Comparison of ENCODE assay signal across 10 cellular contexts in the genomic region with DNA sequence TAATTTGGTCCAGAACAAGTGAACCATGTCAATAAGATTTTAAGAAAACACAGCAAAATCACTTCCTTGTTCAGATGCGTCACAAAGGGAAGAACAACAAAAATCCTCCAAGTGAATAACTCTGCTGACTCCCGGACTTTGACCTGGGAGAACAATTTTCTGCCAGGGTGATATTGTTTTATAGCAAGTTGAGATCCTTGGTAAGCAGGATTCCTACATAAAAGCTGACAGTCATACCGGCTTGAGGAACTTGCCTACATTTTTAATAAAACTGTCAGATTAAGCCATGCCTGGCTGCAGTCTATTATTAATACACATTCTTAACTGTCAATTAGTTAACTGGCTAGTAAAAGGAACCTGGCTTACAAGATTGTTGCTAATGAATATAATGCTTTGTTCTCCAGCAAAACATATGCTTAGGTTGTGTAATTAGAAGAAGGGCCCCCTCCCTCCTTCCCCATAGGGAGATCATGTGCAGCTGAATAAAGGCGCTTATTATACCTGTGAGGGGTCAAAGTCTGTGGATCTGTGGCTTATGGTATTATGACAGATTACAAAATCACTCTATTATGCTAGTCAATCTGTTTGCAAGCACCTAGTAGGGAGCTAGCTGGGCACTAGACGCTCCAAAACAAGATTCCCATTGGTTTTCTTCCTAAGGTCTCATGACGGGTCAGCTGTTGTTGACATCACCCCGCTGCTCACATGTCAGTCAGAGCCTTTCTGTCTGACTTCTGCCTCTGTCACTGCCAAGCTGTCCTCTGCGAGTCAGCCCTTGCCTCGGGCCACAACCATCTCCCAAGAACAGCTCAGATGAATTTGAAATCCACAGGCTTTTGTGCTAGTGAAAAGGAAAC. TPM values are rescaled to one million over a fixed set of nuclear protein-coding genes. Genes with fewer than 3 reads are reported as not detected.
DNase-seq lines count a peak whose midpoint lies in the region; ATAC-seq and TF ChIP-seq lines count a peak whose summit lies in the region.
"Had no signal": no experiment of that assay in that cellular context is flagged by ENCODE, and none has a peak within 500 bp of the region (broad histone marks: within the 10 kb centered on the region; RNA-seq: fewer than 3 reads in every experiment).

No MANE protein-coding gene starts in this region.

- ATAC-seq in HG02759 (IDR thresholded peaks at IDR 0.05; ENCODE audit: unreplicated experiment) (no peak), HG03196 (IDR thresholded peaks at IDR 0.05; ENCODE audit: unreplicated experiment) (no peak)
- ATAC-seq: activated T-cell treated with anti-CD3 and anti-CD28 coated beads, Interleukin-2, amount 50 U/mL, for 72 hours had no signal

- in situ Hi-C loops in Caki2 (cut with HindIII; ENCODE audit: low pct_unique_long_range_greater_than_20kb, low sequenced_read_pairs): no loop called here

- DNase-seq in Caki2 (ENCODE audit: low read depth) (peak; percentile 86), NCI-H526 treated with DMSO at 0.1 percent for 48 hours (lab: John Stamatoyannopoulos, UW) (peak; percentile 76), ecto neural progenitor cell (ENCODE audit: low spot score) (peak; percentile 54), mucosa of gallbladder (ENCODE audit: low spot score) (peak; percentile 67), erythroblast (lab: John Stamatoyannopoulos, UW) (no peak)
- DNase-seq in activated naive CD4-positive, alpha-beta T cell treated with anti-CD3 and anti-CD28 coated beads, Interleukin-2, amount 10 ng/mL, durations not matched to agents 7 days and 5 days: no peak
- DNase-seq: activated T-cell treated with anti-CD3 and anti-CD28 coated beads, Interleukin-2, amount 50 U/mL, for 72 hours; right cardiac atrium had no signal

- no peaks in the 10 kb centered on the region for H3K36me3 Mint-ChIP-seq in activated naive CD4-positive, alpha-beta T cell treated with anti-CD3 and anti-CD28 coated beads, Interleukin-2, amount 10 ng/mL, durations not matched to agents 7 days and 5 days

- CTCF ChIA-PET in activated naive CD4-positive, alpha-beta T cell treated with anti-CD3 and anti-CD28 coated beads, Interleukin-2, amount 10 ng/mL, durations not matched to agents 7 days and 5 days (lab: Charles Lee): no interaction called here

- no peak for TF ChIP-seq POLR2A in erythroblast (IDR thresholded peaks at IDR 0.05; ENCODE audit: low read length)

- H3K27me3 Mint-ChIP-seq in activated naive CD4-positive, alpha-beta T cell treated with anti-CD3 and anti-CD28 coated beads, Interleukin-2, amount 10 ng/mL, durations not matched to agents 7 days and 5 days: peaks cover 4% of the 10 kb centered on the region

- no peaks in the 10 kb centered on the region for H3K4me1 Mint-ChIP-seq in activated naive CD4-positive, alpha-beta T cell treated with anti-CD3 and anti-CD28 coated beads, Interleukin-2, amount 10 ng/mL, durations not matched to agents 7 days and 5 days

- no peak overlapping the region for H3K4me3 Mint-ChIP-seq in activated naive CD4-positive, alpha-beta T cell treated with anti-CD3 and anti-CD28 coated beads, Interleukin-2, amount 10 ng/mL, durations not matched to agents 7 days and 5 days
- H3K4me3 Mint-ChIP-seq: activated T-cell treated with anti-CD3 and anti-CD28 coated beads, Interleukin-2, amount 50 U/mL, for 72 hours had no signal

- no peak overlapping the region for H3K27ac Mint-ChIP-seq in activated naive CD4-positive, alpha-beta T cell treated with anti-CD3 and anti-CD28 coated beads, Interleukin-2, amount 10 ng/mL, durations not matched to agents 7 days and 5 days
- H3K27ac Mint-ChIP-seq: activated T-cell treated with anti-CD3 and anti-CD28 coated beads, Interleukin-2, amount 50 U/mL, for 72 hours had no signal

- H3K9me3 Mint-ChIP-seq in activated naive CD4-positive, alpha-beta T cell treated with anti-CD3 and anti-CD28 coated beads, Interleukin-2, amount 10 ng/mL, durations not matched to agents 7 days and 5 days: no peaks in the 10 kb centered on the region
- H3K9me3 Mint-ChIP-seq: activated T-cell treated with anti-CD3 and anti-CD28 coated beads, Interleukin-2, amount 50 U/mL, for 72 hours had no signal

RNA-seq across cellular contexts. Expression of gene SEC63, which starts 44.6 kb away (rescaled TPM):
- total RNA-seq in Caki2 (2014; rRNA removed; shearing (Covaris generic); ENCODE audit: low replicate concordance): 0.84 and 6.6 TPM in 2 replicates
- total RNA-seq in mucosa of gallbladder: 85.5 TPM

Comparison
In these comparisons a context has a peak if more than half of its experiments do, and no peak if none do; other contexts are left out.
1. DNase-seq: peak in Caki2 (single experiment), NCI-H526 treated with DMSO at 0.1 percent for 48 hours (single experiment), ecto neural progenitor cell (single experiment) and mucosa of gallbladder (single experiment); none in erythroblast (0 of 2) and activated naive CD4-positive, alpha-beta T cell treated with anti-CD3 and anti-CD28 coated beads, Interleukin-2, amount 10 ng/mL, durations not matched to agents 7 days and 5 days (single experiment).
2. RNA of gene SEC63, which starts 44.6 kb away (total RNA-seq): 85.5 TPM in mucosa of gallbladder (single experiment); 0.84 to 6.6 TPM in Caki2; every median in the first group is over 10 times any median in the second.